Comparison of ENCODE assay signal across 22 cellular contexts in the genomic region with DNA sequence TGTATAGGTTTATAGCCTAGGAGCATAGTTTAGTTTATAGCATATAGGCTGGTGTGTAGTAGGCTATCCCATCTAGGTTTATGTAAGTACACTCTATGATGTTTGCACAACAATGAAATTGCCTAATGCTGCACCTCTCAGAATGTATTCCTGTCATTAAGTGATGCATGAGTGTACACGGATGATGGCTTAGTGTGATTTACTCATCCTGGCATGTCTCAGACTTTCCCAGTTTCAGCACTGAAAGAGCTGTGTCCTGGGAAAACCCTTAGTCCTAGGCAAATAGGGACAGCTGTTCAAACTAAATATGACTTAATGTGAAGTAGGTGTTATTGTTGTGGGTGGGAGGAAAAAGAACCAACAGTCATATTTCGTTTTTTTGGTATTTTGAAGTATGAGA.
DNase-seq lines count a peak whose midpoint lies in the region; ATAC-seq, FAIRE-seq and TF ChIP-seq lines count a peak whose summit lies in the region.
"Had no signal": no experiment of that assay in that cellular context is flagged by ENCODE, and none has a peak within 500 bp of the region (broad histone marks: within the 10 kb centered on the region; RNA-seq: fewer than 3 reads in every experiment).

No MANE protein-coding gene starts in this region.

- no peaks in the 10 kb centered on the region for H3K36me3 Mint-ChIP-seq in activated T-cell treated with anti-CD3 and anti-CD28 coated beads, Interleukin-2, amount 50 U/mL, for 24 hours (ENCODE audit: low read depth)
- H3K36me3 Mint-ChIP-seq: activated naive CD8-positive, alpha-beta T cell treated with anti-CD3 and anti-CD28 coated beads, Interleukin-2, amount 10 ng/mL, durations not matched to agents 7 days and 5 days; IgD-negative memory B cell had no signal

- H3K4me2 ChIP-seq in keratinocyte (ENCODE audit: control insufficient read depth, extremely low read depth, insufficient read depth, low read depth, low read length), result no peak overlapping the region

- H3K4me3 ChIP-seq in LNCaP clone FGC (ENCODE audit: low read depth, low read length) (no peak overlapping the region), bronchial epithelial cell (ENCODE audit: low read depth, low read length) (no peak overlapping the region), keratinocyte (ENCODE audit: control insufficient read depth in 2 of 3, extremely low read depth in 1 of 3, insufficient read depth in 2 of 3, low read depth in 1 of 3, low read length in 3 of 3) (no peak overlapping the region)
- H3K4me3 ChIP-seq: GM12878, sigmoid colon had no signal

- ATAC-seq in GM21367 (IDR thresholded peaks at IDR 0.05; ENCODE audit: unreplicated experiment) (no peak), GM21360 (IDR thresholded peaks at IDR 0.05; ENCODE audit: unreplicated experiment) (no peak)
- ATAC-seq: activated T-cell treated with anti-CD3 and anti-CD28 coated beads, Interleukin-2, amount 50 U/mL, for 4 hours; GM12878; left ventricle myocardium superior had no signal

- no peak overlapping the region for H2AFZ ChIP-seq in keratinocyte (ENCODE audit: control insufficient read depth, low read length)

- peak; percentile 28 for FAIRE-seq in bronchial epithelial cell (lab: Jason Lieb, UNC)
- FAIRE-seq in keratinocyte (lab: Jason Lieb, UNC), result no peak
- FAIRE-seq: GM12878 had no signal

- DNase-seq in Ammon's horn (ENCODE audit: low spot score) (peak; percentile 19), LNCaP clone FGC (ENCODE audit: low read depth) (peak; percentile 19), bronchial epithelial cell (ENCODE audit: low read depth) (peak; percentile 95), keratinocyte (ENCODE audit: low read depth, low spot score) (peak; percentile 33), NCI-H524 (lab: John Stamatoyannopoulos, UW) (no peak)
- no peak for DNase-seq in activated T-cell treated with anti-CD3 and anti-CD28 coated beads, Interleukin-2, amount 50 U/mL, for 24 hours
- DNase-seq: activated CD4-positive, alpha-beta T cell treated with anti-CD3 and anti-CD28 coated beads, Interleukin-2, amount 50 U/mL, for 4 hours; activated naive CD8-positive, alpha-beta T cell treated with anti-CD3 and anti-CD28 coated beads, Interleukin-2, amount 10 ng/mL, durations not matched to agents 7 days and 5 days; activated T-cell treated with anti-CD3 and anti-CD28 coated beads, Interleukin-2, amount 50 U/mL, for 4 hours; Caco-2; effector CD8-positive, alpha-beta T cell; foreskin melanocyte; left ventricle myocardium superior; NCI-H2029 treated with DMSO at 0.1 percent for 48 hours; NK-92 treated with Interleukin-12 subunit alpha and Interleukin-12 subunit beta, amount 100 ng/mL, for 24 hours; occipital lobe; sigmoid colon had no signal

- H3K4me1 Mint-ChIP-seq in activated T-cell treated with anti-CD3 and anti-CD28 coated beads, Interleukin-2, amount 50 U/mL, for 24 hours (ENCODE audit: low read depth), result no peaks in the 10 kb centered on the region
- H3K4me1 Mint-ChIP-seq: activated naive CD8-positive, alpha-beta T cell treated with anti-CD3 and anti-CD28 coated beads, Interleukin-2, amount 10 ng/mL, durations not matched to agents 7 days and 5 days; central memory CD8-positive, alpha-beta T cell; IgD-negative memory B cell had no signal

- no peaks in the 10 kb centered on the region for H4K20me1 ChIP-seq in keratinocyte (ENCODE audit: control insufficient read depth, extremely low read depth, insufficient read depth, low read length)

- H3K27me3 Mint-ChIP-seq in activated T-cell treated with anti-CD3 and anti-CD28 coated beads, Interleukin-2, amount 50 U/mL, for 24 hours, result peaks cover 12% of the 10 kb centered on the region
- H3K27me3 Mint-ChIP-seq: activated naive CD8-positive, alpha-beta T cell treated with anti-CD3 and anti-CD28 coated beads, Interleukin-2, amount 10 ng/mL, durations not matched to agents 7 days and 5 days; central memory CD8-positive, alpha-beta T cell; IgD-negative memory B cell had no signal

- H3K9me1 ChIP-seq in keratinocyte (ENCODE audit: control insufficient read depth, extremely low read depth, insufficient read depth, low read length), result no peaks in the 10 kb centered on the region

- TF ChIP-seq CTCF in LNCaP clone FGC (IDR thresholded peaks at IDR 0.05; ENCODE audit: control insufficient read depth, extremely low read depth, insufficient read depth) (no peak), bronchial epithelial cell (IDR thresholded peaks at IDR 0.05; ENCODE audit: insufficient read depth, low read length, severe bottlenecking) (no peak), keratinocyte (optimal IDR thresholded peaks at IDR 0.05 in 1 of 3, IDR thresholded peaks at IDR 0.05 in 1 of 3, conservative IDR thresholded peaks at IDR 0.05 in 1 of 3; ENCODE audit: extremely low read depth in 1 of 3, insufficient read depth in 2 of 3, low read length in 3 of 3) (no peak)

- H3K79me2 ChIP-seq in keratinocyte (ENCODE audit: control insufficient read depth, insufficient read depth, low read length), result no peaks in the 10 kb centered on the region

- no peaks in the 10 kb centered on the region for H3K9me3 Mint-ChIP-seq in activated T-cell treated with anti-CD3 and anti-CD28 coated beads, Interleukin-2, amount 50 U/mL, for 24 hours
- H3K9me3 Mint-ChIP-seq: activated naive CD8-positive, alpha-beta T cell treated with anti-CD3 and anti-CD28 coated beads, Interleukin-2, amount 10 ng/mL, durations not matched to agents 7 days and 5 days had no signal

- H3K27ac Mint-ChIP-seq in activated T-cell treated with anti-CD3 and anti-CD28 coated beads, Interleukin-2, amount 50 U/mL, for 24 hours, result no peak overlapping the region
- H3K27ac Mint-ChIP-seq: activated naive CD8-positive, alpha-beta T cell treated with anti-CD3 and anti-CD28 coated beads, Interleukin-2, amount 10 ng/mL, durations not matched to agents 7 days and 5 days; IgD-negative memory B cell had no signal

- H3K4me1 ChIP-seq in keratinocyte (ENCODE audit: control insufficient read depth, extremely low read depth, insufficient read depth, low read length), result peaks cover 4% of the 10 kb centered on the region
- H3K4me1 ChIP-seq: Caco-2, sigmoid colon had no signal

- no peak overlapping the region for H3K4me3 Mint-ChIP-seq in activated T-cell treated with anti-CD3 and anti-CD28 coated beads, Interleukin-2, amount 50 U/mL, for 24 hours
- H3K4me3 Mint-ChIP-seq: activated naive CD8-positive, alpha-beta T cell treated with anti-CD3 and anti-CD28 coated beads, Interleukin-2, amount 10 ng/mL, durations not matched to agents 7 days and 5 days; activated T-cell treated with anti-CD3 and anti-CD28 coated beads, Interleukin-2, amount 50 U/mL, for 4 hours; central memory CD8-positive, alpha-beta T cell; IgD-negative memory B cell had no signal

- peak overlapping the region; percentile 36 for H3K27ac ChIP-seq in keratinocyte (ENCODE audit: control insufficient read depth, insufficient read depth, low read length)
- H3K27ac ChIP-seq: sigmoid colon had no signal

- H3K27me3 ChIP-seq in bronchial epithelial cell (ENCODE audit: control insufficient read depth, insufficient read depth, low read length) (no peaks in the 10 kb centered on the region), keratinocyte (ENCODE audit: control insufficient read depth, extremely low read depth, insufficient read depth, low read length) (no peaks in the 10 kb centered on the region)
- H3K27me3 ChIP-seq: sigmoid colon had no signal

- H3K36me3 ChIP-seq in bronchial epithelial cell (ENCODE audit: control insufficient read depth, insufficient read depth, low read length) (no peaks in the 10 kb centered on the region), keratinocyte (ENCODE audit: control insufficient read depth in 2 of 2, extremely low read depth in 1 of 2, insufficient read depth in 2 of 2, low read length in 2 of 2) (no peaks in the 10 kb centered on the region)
- H3K36me3 ChIP-seq: sigmoid colon had no signal

- no peak overlapping the region for H3K9ac ChIP-seq in keratinocyte (ENCODE audit: control insufficient read depth, extremely low read depth, insufficient read depth, low read length)

- no peaks in the 10 kb centered on the region for H3K9me3 ChIP-seq in keratinocyte (ENCODE audit: control insufficient read depth, low read depth, low read length)
- H3K9me3 ChIP-seq: Caco-2, sigmoid colon had no signal

- dilution Hi-C loops in keratinocyte (cut with MboI; ENCODE audit: extremely low pct_ligation_motif_present, low sequenced_read_pairs), result no loop called here

Comparison
In these comparisons a context has a peak if more than half of its experiments do, and no peak if none do; other contexts are left out.
1. DNase-seq: peak in Ammon's horn (single experiment), LNCaP clone FGC (single experiment), bronchial epithelial cell (single experiment) and keratinocyte (single experiment); none in NCI-H524 (0 of 2) and activated T-cell treated with anti-CD3 and anti-CD28 coated beads, Interleukin-2, amount 50 U/mL, for 24 hours (single experiment).